ENCODE assay signal across 20 cellular contexts in the genomic region with DNA sequence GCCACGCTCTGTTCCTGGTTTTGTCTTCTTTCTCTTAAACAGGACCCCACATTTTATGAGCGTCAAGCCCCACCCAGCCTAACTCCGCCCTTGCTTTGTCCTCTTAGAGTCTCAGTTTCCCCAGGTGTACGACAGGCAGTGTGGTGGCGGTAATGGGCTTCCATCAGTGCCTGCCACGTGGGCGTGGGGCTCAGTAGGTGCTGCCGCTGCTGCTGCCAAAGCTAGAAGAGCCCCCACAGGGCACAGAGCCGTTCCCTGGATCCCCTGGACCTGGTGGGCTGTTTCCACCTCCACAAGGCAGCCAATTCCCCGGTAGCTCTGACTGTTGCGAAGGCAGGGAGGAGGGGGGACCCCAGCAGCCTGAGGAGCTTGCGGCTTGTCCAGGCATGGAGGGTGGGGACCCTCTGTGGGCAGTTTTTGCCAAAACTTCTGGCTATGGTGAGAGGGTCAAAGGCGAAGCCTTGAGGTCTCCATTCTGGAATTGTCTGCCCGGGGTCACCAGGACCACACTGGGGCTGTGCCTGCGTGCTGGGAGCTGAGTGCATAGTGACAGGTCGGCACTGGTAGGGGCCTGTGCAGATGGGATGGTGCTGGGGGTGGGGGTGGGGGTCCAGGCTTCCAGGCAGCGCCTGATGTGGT. TPM values are rescaled to one million over a fixed set of nuclear protein-coding genes. Genes with fewer than 3 reads are reported as not detected.
DNase-seq lines count a peak whose midpoint lies in the region; ATAC-seq and TF ChIP-seq lines count a peak whose summit lies in the region.
"Had no signal": no experiment of that assay in that cellular context is flagged by ENCODE, and none has a peak within 500 bp of the region (broad histone marks: within the 10 kb centered on the region; RNA-seq: fewer than 3 reads in every experiment).

No MANE protein-coding gene starts in this region.

- no peaks in the 10 kb centered on the region for H3K36me3 ChIP-seq in Loucy (ENCODE audit: insufficient read depth, low read length)
- no peaks in the 10 kb centered on the region for H3K36me3 ChIP-seq in neuronal stem cell (replicated peaks in 1 of 2; ENCODE audit: control insufficient read depth in 2 of 2, insufficient read depth in 2 of 2, low read length in 2 of 2)
- H3K36me3 ChIP-seq in Karpas-422 (ENCODE audit: insufficient read depth, low read length) = no peaks in the 10 kb centered on the region
- H3K36me3 ChIP-seq: esophagus squamous epithelium, heart left ventricle, pancreas, SJCRH30 had no signal

- no peaks in the 10 kb centered on the region for H3K36me3 Mint-ChIP-seq in T-helper 1 cell treated with Interleukin-12 subunit alpha and Interleukin-12 subunit beta and Interleukin-4 antibody, amounts not matched to agents 30 μg/mL and 1 μg/mL, for 36 hours (ENCODE audit: low read depth)
- H3K36me3 Mint-ChIP-seq in activated naive CD8-positive, alpha-beta T cell treated with anti-CD3 and anti-CD28 coated beads, Interleukin-2, amount 10 ng/mL, durations not matched to agents 7 days and 5 days = no peaks in the 10 kb centered on the region

- DNase-seq in T-helper 1 cell (no peak), neuronal stem cell (ENCODE audit: low spot score) (no peak), NCI-H2029 (lab: John Stamatoyannopoulos, UW) (no peak), Karpas-422 (no peak)
- DNase-seq in activated naive CD8-positive, alpha-beta T cell treated with anti-CD3 and anti-CD28 coated beads, Interleukin-2, amount 10 ng/mL, durations not matched to agents 7 days and 5 days = no peak
- DNase-seq: aorta, cortex of kidney, esophagus squamous epithelium, heart left ventricle, KBM-7, NCI-H1417, NCI-H2227 treated with DMSO at 0.1 percent for 48 hours, pancreas, SJCRH30 had no signal

- H3F3A ChIP-seq in Loucy (ENCODE audit: low read depth) = no peaks in the 10 kb centered on the region

- H4K20me1 ChIP-seq in Loucy (ENCODE audit: insufficient read depth, low read length, poor library complexity, severe bottlenecking) = no peaks in the 10 kb centered on the region
- H4K20me1 ChIP-seq in Karpas-422 (ENCODE audit: insufficient read depth, low read depth, low read length) = no peaks in the 10 kb centered on the region

- H2BK15ac ChIP-seq in neuronal stem cell (ENCODE audit: low read length) = no peak overlapping the region

- H3K27ac ChIP-seq in neuronal stem cell (replicated peaks; ENCODE audit: low read length) (no peak overlapping the region), Karpas-422 (ENCODE audit: low read length) (no peak overlapping the region)
- H3K27ac ChIP-seq: 22Rv1, pancreas, SJCRH30 had no signal

- no peaks in the 10 kb centered on the region for H3K79me1 ChIP-seq in neuronal stem cell (ENCODE audit: low read depth, low read length)

- no peak overlapping the region for H3K4ac ChIP-seq in neuronal stem cell (ENCODE audit: low read length)

- H3K27ac Mint-ChIP-seq in T-helper 1 cell treated with Interleukin-12 subunit alpha and Interleukin-12 subunit beta and Interleukin-4 antibody, amounts not matched to agents 30 μg/mL and 1 μg/mL, for 36 hours = peak overlapping the region; percentile 99
- peak overlapping the region; percentile 96 for H3K27ac Mint-ChIP-seq in activated naive CD8-positive, alpha-beta T cell treated with anti-CD3 and anti-CD28 coated beads, Interleukin-2, amount 10 ng/mL, durations not matched to agents 7 days and 5 days

- TF ChIP-seq CTCF in Loucy (conservative IDR thresholded peaks at IDR 0.05; ENCODE audit: low read length) = no peak

- H2BK120ac ChIP-seq in neuronal stem cell (ENCODE audit: low read depth, low read length) = no peak overlapping the region

- no peak overlapping the region for H2BK5ac ChIP-seq in neuronal stem cell (ENCODE audit: low read length)

- no peaks in the 10 kb centered on the region for H3K27me3 Mint-ChIP-seq in T-helper 1 cell treated with Interleukin-12 subunit alpha and Interleukin-12 subunit beta and Interleukin-4 antibody, amounts not matched to agents 30 μg/mL and 1 μg/mL, for 36 hours (ENCODE audit: low read depth)
- H3K27me3 Mint-ChIP-seq in activated naive CD8-positive, alpha-beta T cell treated with anti-CD3 and anti-CD28 coated beads, Interleukin-2, amount 10 ng/mL, durations not matched to agents 7 days and 5 days = no peaks in the 10 kb centered on the region

- no peak overlapping the region for H2AK5ac ChIP-seq in neuronal stem cell (ENCODE audit: low read depth, low read length)

- no peak overlapping the region for H4K91ac ChIP-seq in neuronal stem cell (ENCODE audit: low read depth, low read length, poor library complexity)

- H3K23ac ChIP-seq in neuronal stem cell (ENCODE audit: low read depth, low read length, poor library complexity) = no peak overlapping the region

- ATAC-seq in activated naive CD8-positive, alpha-beta T cell treated with anti-CD3 and anti-CD28 coated beads, Interleukin-2, amount 10 ng/mL, durations not matched to agents 7 days and 5 days (ENCODE audit: low read depth) = peak; percentile 4
- no peak for ATAC-seq in HG02759 (IDR thresholded peaks at IDR 0.05; ENCODE audit: unreplicated experiment)
- ATAC-seq: heart left ventricle had no signal

- no peak overlapping the region for H3K18ac ChIP-seq in neuronal stem cell (ENCODE audit: low read length)

- H3K27me3 ChIP-seq in Loucy (ENCODE audit: insufficient read depth, low read length, poor library complexity, severe bottlenecking) = no peaks in the 10 kb centered on the region
- peaks cover 0 to 6% (median 0%) of the 10 kb centered on the region in 3 experiments for H3K27me3 ChIP-seq in neuronal stem cell (ENCODE audit: control insufficient read depth in 3 of 3, insufficient read depth in 3 of 3, low read depth in 1 of 3, low read length in 3 of 3)
- H3K27me3 ChIP-seq in Karpas-422 (ENCODE audit: low read length) = no peaks in the 10 kb centered on the region
- H3K27me3 ChIP-seq: heart left ventricle, pancreas, SJCRH30 had no signal

- H3K9me2 ChIP-seq in Loucy (replicated peaks; ENCODE audit: low read depth, low read length) (no peaks in the 10 kb centered on the region), Karpas-422 (replicated peaks; ENCODE audit: insufficient read depth, low read length) (no peaks in the 10 kb centered on the region)

- H3K9me3 ChIP-seq in Loucy (ENCODE audit: insufficient read depth, low read depth, low read length) (no peaks in the 10 kb centered on the region), neuronal stem cell (replicated peaks in 1 of 2; ENCODE audit: control insufficient read depth in 2 of 2, insufficient read depth in 1 of 2, low read depth in 1 of 2, low read length in 2 of 2) (no peaks in the 10 kb centered on the region), Karpas-422 (ENCODE audit: low read length) (no peaks in the 10 kb centered on the region)
- H3K9me3 ChIP-seq: esophagus squamous epithelium, heart left ventricle, pancreas, SJCRH30 had no signal

- peak overlapping the region; percentile 69 for H3K4me3 Mint-ChIP-seq in T-helper 1 cell treated with Interleukin-12 subunit alpha and Interleukin-12 subunit beta and Interleukin-4 antibody, amounts not matched to agents 30 μg/mL and 1 μg/mL, for 36 hours
- H3K4me3 Mint-ChIP-seq in activated naive CD8-positive, alpha-beta T cell treated with anti-CD3 and anti-CD28 coated beads, Interleukin-2, amount 10 ng/mL, durations not matched to agents 7 days and 5 days = peak overlapping the region; percentile 73

- H3K79me2 ChIP-seq in Loucy (ENCODE audit: insufficient read depth, low read length) (no peaks in the 10 kb centered on the region), Karpas-422 (ENCODE audit: low read length) (no peaks in the 10 kb centered on the region)

- H3K9ac ChIP-seq in Loucy (ENCODE audit: low read depth, low read length, poor library complexity, severe bottlenecking) = no peak overlapping the region
- H3K9ac ChIP-seq in neuronal stem cell (ENCODE audit: low read depth, low read length, poor library complexity) = no peak overlapping the region
- no peak overlapping the region for H3K9ac ChIP-seq in Karpas-422 (ENCODE audit: low read length)

- H3K14ac ChIP-seq in neuronal stem cell (ENCODE audit: low read length) = peak overlapping the region; percentile 56

- peaks cover 43% of the 10 kb centered on the region for H3K4me1 Mint-ChIP-seq in T-helper 1 cell treated with Interleukin-12 subunit alpha and Interleukin-12 subunit beta and Interleukin-4 antibody, amounts not matched to agents 30 μg/mL and 1 μg/mL, for 36 hours (ENCODE audit: low read depth)
- peaks cover 38% of the 10 kb centered on the region for H3K4me1 Mint-ChIP-seq in activated naive CD8-positive, alpha-beta T cell treated with anti-CD3 and anti-CD28 coated beads, Interleukin-2, amount 10 ng/mL, durations not matched to agents 7 days and 5 days

- no peak overlapping the region for H2BK12ac ChIP-seq in neuronal stem cell (ENCODE audit: low read length)

- no peaks in the 10 kb centered on the region for H3K9me3 Mint-ChIP-seq in T-helper 1 cell treated with Interleukin-12 subunit alpha and Interleukin-12 subunit beta and Interleukin-4 antibody, amounts not matched to agents 30 μg/mL and 1 μg/mL, for 36 hours
- H3K9me3 Mint-ChIP-seq in activated naive CD8-positive, alpha-beta T cell treated with anti-CD3 and anti-CD28 coated beads, Interleukin-2, amount 10 ng/mL, durations not matched to agents 7 days and 5 days = no peaks in the 10 kb centered on the region

- no CpG with 5 or more reads among the region's 17 CpGs for WGBS in neuronal stem cell (ENCODE audit: extremely low coverage in 2 of 2, insufficient read length in 2 of 2, insufficient replicate concordance in 1 of 2), 2 donors

- H3K4me1 ChIP-seq in Loucy (ENCODE audit: insufficient read depth, low read length, poor library complexity, severe bottlenecking) (peaks cover 11% of the 10 kb centered on the region), neuronal stem cell (ENCODE audit: control insufficient read depth in 2 of 2, insufficient read depth in 1 of 2, low read depth in 1 of 2, low read length in 2 of 2) (no peaks in the 10 kb centered on the region), Karpas-422 (ENCODE audit: low read length) (peaks cover 9% of the 10 kb centered on the region)
- H3K4me1 ChIP-seq: pancreas, SJCRH30 had no signal

- no peak overlapping the region for H2AFZ ChIP-seq in Loucy (ENCODE audit: low read length)
- H2AFZ ChIP-seq in neuronal stem cell (ENCODE audit: low read length) = no peak overlapping the region
- H2AFZ ChIP-seq in Karpas-422 (ENCODE audit: low read length) = no peak overlapping the region

- POLR2A ChIA-PET in activated naive CD8-positive, alpha-beta T cell treated with anti-CD3 and anti-CD28 coated beads, Interleukin-2, amount 10 ng/mL, durations not matched to agents 7 days and 5 days (lab: Charles Lee) = interaction anchor here (0.8 to 4.3 kb wide), 10 partner anchors 11 to 184 kb away, joined by 3 to 23 read pairs (median 6); partner anchors contain the start of genes BANP, KLHDC4 and SLC7A5

- H3K4me3 ChIP-seq in Loucy (ENCODE audit: low read length, poor library complexity, severe bottlenecking) (no peak overlapping the region), neuronal stem cell (ENCODE audit: low read length in 2 of 2) (no peak overlapping the region), Karpas-422 (ENCODE audit: low read length) (no peak overlapping the region)
- H3K4me3 ChIP-seq: esophagus squamous epithelium, GM12878, heart left ventricle, pancreas, SJCRH30 had no signal

- H4K8ac ChIP-seq in neuronal stem cell (ENCODE audit: low read depth, low read length) = no peak overlapping the region

- H3K4me2 ChIP-seq in Loucy (ENCODE audit: low read depth, low read length, poor library complexity, severe bottlenecking) (peak overlapping the region; percentile 20), neuronal stem cell (ENCODE audit: insufficient read depth, low read length, poor library complexity, severe bottlenecking) (no peak overlapping the region), Karpas-422 (ENCODE audit: low read depth, low read length, poor library complexity, severe bottlenecking) (no peak overlapping the region)

RNA-seq across cellular contexts. Expression of gene SLC7A5, which starts 27.7 kb away (rescaled TPM):
- total RNA-seq in activated naive CD8-positive, alpha-beta T cell treated with anti-CD3 and anti-CD28 coated beads, Interleukin-2, amount 10 ng/mL, durations not matched to agents 7 days and 5 days = 10 to 100 TPM; 59.2 to 63.9 TPM
- 18.4 TPM for polyA plus RNA-seq in neuronal stem cell (2013, experiment 1 of 2)
- 18.6 TPM for polyA plus RNA-seq in neuronal stem cell (2013, experiment 2 of 2)
- total RNA-seq in Karpas-422 (2014; rRNA removed; shearing (Covaris generic); ENCODE audit: low replicate concordance) = 163 and 177 TPM in 2 replicates

RNA-seq across cellular contexts. Expression of gene CA5A, which starts 39.3 kb away (rescaled TPM):
- total RNA-seq in activated naive CD8-positive, alpha-beta T cell treated with anti-CD3 and anti-CD28 coated beads, Interleukin-2, amount 10 ng/mL, durations not matched to agents 7 days and 5 days = not detected
- polyA plus RNA-seq in neuronal stem cell (2013, experiment 1 of 2) = not detected
- polyA plus RNA-seq in neuronal stem cell (2013, experiment 2 of 2) = not detected
- total RNA-seq in Karpas-422 (2014; rRNA removed; shearing (Covaris generic); ENCODE audit: low replicate concordance) = not detected in 2 replicates
- total RNA-seq: aorta, esophagus squamous epithelium, GM12878, pancreas, SJCRH30, skeletal muscle tissue had no signal
- polyA plus RNA-seq: GM12878 had no signal

RNA-seq across cellular contexts. Expression of gene BANP, which starts 54.2 kb away (rescaled TPM):
- 10 to 100 TPM; 50.2 to 55.1 TPM for total RNA-seq in activated naive CD8-positive, alpha-beta T cell treated with anti-CD3 and anti-CD28 coated beads, Interleukin-2, amount 10 ng/mL, durations not matched to agents 7 days and 5 days
- 22.7 TPM for polyA plus RNA-seq in neuronal stem cell (2013, experiment 1 of 2)
- 22.7 TPM for polyA plus RNA-seq in neuronal stem cell (2013, experiment 2 of 2)
- 30.1 and 36.5 TPM in 2 replicates for total RNA-seq in Karpas-422 (2014; rRNA removed; shearing (Covaris generic); ENCODE audit: low replicate concordance)
